Comparison of ENCODE assay signal across 14 cellular contexts in the genomic region with DNA sequence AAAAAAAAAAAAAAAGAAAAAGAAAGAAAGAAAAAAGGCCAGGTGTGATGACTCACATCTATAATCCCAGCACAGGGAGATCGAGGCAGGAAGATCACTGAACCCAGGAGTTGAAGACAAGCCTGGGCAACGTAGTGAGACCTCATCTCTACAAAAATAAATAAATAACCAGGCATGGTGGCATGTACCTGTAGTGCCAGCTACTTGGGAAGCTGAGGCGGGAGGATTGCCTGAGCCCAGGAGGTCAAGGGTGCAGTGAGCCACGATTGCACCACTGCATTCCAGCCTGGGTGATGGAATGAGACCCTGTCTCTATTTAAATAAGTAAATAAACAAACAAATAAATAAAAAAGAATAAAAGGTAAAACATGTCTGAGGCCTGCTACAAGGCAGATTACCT. TPM values are rescaled to one million over a fixed set of nuclear protein-coding genes. Genes with fewer than 3 reads are reported as not detected.
DNase-seq lines count a peak whose midpoint lies in the region; ATAC-seq and TF ChIP-seq lines count a peak whose summit lies in the region.
"Had no signal": no experiment of that assay in that cellular context is flagged by ENCODE, and none has a peak within 500 bp of the region (broad histone marks: within the 10 kb centered on the region; RNA-seq: fewer than 3 reads in every experiment).

No MANE protein-coding gene starts in this region.

- intact Hi-C loops in Calu3 (cut with micrococcal nuclease; ENCODE audit: unreplicated experiment) (no loop called here), esophagus muscularis mucosa (cut with DNase I) (no loop called here)

- no peak for TF ChIP-seq EP300 in esophagus muscularis mucosa (IDR thresholded peaks at IDR 0.05)

- H3K9me3 ChIP-seq in HUES64 (ENCODE audit: insufficient read depth, low read depth, low read length) (no peaks in the 10 kb centered on the region), esophagus muscularis mucosa (no peaks in the 10 kb centered on the region), mesenchymal stem cell (ENCODE audit: control insufficient read depth, low read length) (no peaks in the 10 kb centered on the region)

- no peaks in the 10 kb centered on the region for H3K9me3 Mint-ChIP-seq in Calu3 (ENCODE audit: low read depth, unreplicated experiment)

- no peak overlapping the region for H3K4me2 ChIP-seq in mesenchymal stem cell (ENCODE audit: low read length, poor library complexity, severe bottlenecking)

- H3K4ac ChIP-seq in mesenchymal stem cell (ENCODE audit: low read depth in 1 of 2, low read length in 2 of 2) = no peak overlapping the region

- H2BK15ac ChIP-seq in mesenchymal stem cell (ENCODE audit: low read depth, poor library complexity, severe bottlenecking) = no peak overlapping the region

- H3K36me3 ChIP-seq in HUES64 (ENCODE audit: insufficient read depth, low read length) (no peaks in the 10 kb centered on the region), esophagus muscularis mucosa (no peaks in the 10 kb centered on the region), mesenchymal stem cell (ENCODE audit: control insufficient read depth in 1 of 2, insufficient read depth in 2 of 2, low read depth in 1 of 2, low read length in 2 of 2) (no peaks in the 10 kb centered on the region)

- H3K36me3 Mint-ChIP-seq in Calu3 (ENCODE audit: insufficient read depth, unreplicated experiment) = no peaks in the 10 kb centered on the region
- H3K36me3 Mint-ChIP-seq: CD14-positive monocyte had no signal

- WGBS in HUES64 = 72% methylated on average over 3 of the region's 4 CpGs
- 83% methylated on average over 4 of the region's 4 CpGs for WGBS in esophagus muscularis mucosa
- WGBS in mesenchymal stem cell = 100% methylated on average over 1 of the region's 4 CpGs

- H3K27me3 Mint-ChIP-seq in Calu3 (ENCODE audit: unreplicated experiment) = no peaks in the 10 kb centered on the region

- no peak overlapping the region for H2BK5ac ChIP-seq in mesenchymal stem cell (ENCODE audit: low read depth, low read length, poor library complexity, severe bottlenecking)

- H3K23ac ChIP-seq in mesenchymal stem cell (ENCODE audit: low read length in 2 of 2) = no peak overlapping the region

- no TSS peak for BruUV-seq in Calu3 (replicated peaks; lab: Mats Ljungman, UMichigan)

- no peaks in the 10 kb centered on the region for H3K27me3 ChIP-seq in HUES64 (ENCODE audit: insufficient read depth, low read length)
- no peaks in the 10 kb centered on the region for H3K27me3 ChIP-seq in esophagus muscularis mucosa
- H3K27me3 ChIP-seq in mesenchymal stem cell (ENCODE audit: control insufficient read depth in 1 of 2, insufficient read depth in 1 of 2, low read length in 2 of 2) = no peaks in the 10 kb centered on the region

- DNase-seq in Calu3 (no peak), esophagus muscularis mucosa (ENCODE audit: extremely low spot score) (no peak), mesenchymal stem cell (no peak), SKM-1 (lab: John Stamatoyannopoulos, UW; ENCODE audit: unreplicated experiment) (no peak), D341Med (ENCODE audit: low spot score) (no peak)
- DNase-seq: ACHN, AML-193, NCI-H1105 treated with DMSO at 0.1 percent for 48 hours, NCI-H1694 treated with DMSO at 0.1 percent for 48 hours, NCI-H226, NCI-H524 treated with DMSO at 0.1 percent for 48 hours had no signal

- H3K4me1 ChIP-seq in HUES64 (ENCODE audit: insufficient read depth, low read length) (peaks cover 65% of the 10 kb centered on the region), esophagus muscularis mucosa (peaks cover 20 to 72% (median 68%) of the 10 kb centered on the region in 4 donors), mesenchymal stem cell (ENCODE audit: control insufficient read depth, insufficient read depth, low read depth, low read length) (peaks cover 5% of the 10 kb centered on the region)

- no peak overlapping the region for H4K91ac ChIP-seq in mesenchymal stem cell (ENCODE audit: low read length)

- ATAC-seq in GM18861 (IDR thresholded peaks at IDR 0.05; ENCODE audit: unreplicated experiment) = no peak

- H3K27ac Mint-ChIP-seq in Calu3 (ENCODE audit: unreplicated experiment) = peak overlapping the region; percentile 43

- H3K4me1 Mint-ChIP-seq in Calu3 (ENCODE audit: low read depth, unreplicated experiment) = no peaks in the 10 kb centered on the region
- H3K4me1 Mint-ChIP-seq: CD14-positive monocyte had no signal

- H3K27ac ChIP-seq in HUES64 (ENCODE audit: low read depth, low read length) = peak overlapping the region; percentile 86; the same call in 1 of the 2 replicates
- peak overlapping the region in 3 of 4 donors; percentile 56 to 73 (median 65) for H3K27ac ChIP-seq in esophagus muscularis mucosa (replicated peaks in 1 of 4)
- H3K27ac ChIP-seq in mesenchymal stem cell (ENCODE audit: low read length, poor library complexity, severe bottlenecking) = no peak overlapping the region

- H4K8ac ChIP-seq in mesenchymal stem cell (ENCODE audit: low read length) = no peak overlapping the region

- H3K14ac ChIP-seq in mesenchymal stem cell (ENCODE audit: low read length in 2 of 2) = no peak overlapping the region

- CTCF ChIA-PET in Calu3 (lab: Charles Lee) = interaction anchor here (0.6 kb wide), 2 partner anchors 9 to 638 kb away, joined by 4 to 7 read pairs; no protein-coding TSS in a partner anchor

- H3K9ac ChIP-seq in HUES64 (ENCODE audit: low read depth, low read length) (peak overlapping the region; percentile 46), mesenchymal stem cell (ENCODE audit: low read length) (no peak overlapping the region)

- TF ChIP-seq CTCF in Calu3 (IDR thresholded peaks at IDR 0.05; ENCODE audit: unreplicated experiment) (no peak), esophagus muscularis mucosa (IDR thresholded peaks at IDR 0.05) (no peak)

- no peak for TF ChIP-seq POLR2A in esophagus muscularis mucosa (IDR thresholded peaks at IDR 0.05; ENCODE audit: low read depth)

- no peak overlapping the region for H3K4me3 ChIP-seq in HUES64 (ENCODE audit: low read length)
- no peak overlapping the region for H3K4me3 ChIP-seq in esophagus muscularis mucosa
- H3K4me3 ChIP-seq in mesenchymal stem cell (ENCODE audit: insufficient read depth in 1 of 2, low read depth in 1 of 2, low read length in 2 of 2) = no peak overlapping the region

- H3K79me1 ChIP-seq in mesenchymal stem cell (replicated peaks; ENCODE audit: low read length, poor library complexity, severe bottlenecking) = no peaks in the 10 kb centered on the region

- H2BK120ac ChIP-seq in mesenchymal stem cell (ENCODE audit: low read depth, low read length) = peak overlapping the region; percentile 8

- H2BK12ac ChIP-seq in mesenchymal stem cell (ENCODE audit: low read length in 2 of 2) = peak overlapping the region in 1 of 2 experiments; percentile 34

- H3K4me3 Mint-ChIP-seq in Calu3 (ENCODE audit: low read depth, unreplicated experiment) = no peak overlapping the region
- H3K4me3 Mint-ChIP-seq: CD14-positive monocyte had no signal

- no peak overlapping the region for H2AFZ ChIP-seq in mesenchymal stem cell (ENCODE audit: low read depth, low read length)

- no peak overlapping the region for H3K18ac ChIP-seq in mesenchymal stem cell (ENCODE audit: low read depth in 1 of 2, low read length in 2 of 2)

- H2AK5ac ChIP-seq in mesenchymal stem cell (ENCODE audit: low read length, severe bottlenecking) = no peak overlapping the region

RNA-seq across cellular contexts. Expression of gene LACTB, which starts 39.3 kb away (rescaled TPM):
- total RNA-seq in Calu3 (2022) (16.1 and 17.3 TPM in 2 replicates), esophagus muscularis mucosa (10 to 100 TPM; 15.4 to 22.8 (median 18.7) TPM)
- 6.9 TPM for polyA plus RNA-seq in HUES64 (2013, experiment 1 of 2)
- polyA plus RNA-seq in HUES64 (2013, experiment 2 of 2) = 8.7 TPM
- 26.3 TPM for polyA plus RNA-seq in mesenchymal stem cell (2013, experiment 1 of 2)
- 26.2 TPM for polyA plus RNA-seq in mesenchymal stem cell (2013, experiment 2 of 2)

RNA-seq across cellular contexts. Expression of gene TPM1, which starts 39.8 kb away (rescaled TPM):
- total RNA-seq in Calu3 (2022) = 691 and 1,158 TPM in 2 replicates
- 315 TPM for polyA plus RNA-seq in HUES64 (2013, experiment 1 of 2)
- 324 TPM for polyA plus RNA-seq in HUES64 (2013, experiment 2 of 2)
- 1,000 to 10,000 TPM; 5,599 to 7,718 (median 6,496) TPM for total RNA-seq in esophagus muscularis mucosa
- 825 TPM for polyA plus RNA-seq in mesenchymal stem cell (2013, experiment 1 of 2)
- 826 TPM for polyA plus RNA-seq in mesenchymal stem cell (2013, experiment 2 of 2)
